ENCODE assay signal across 15 cellular contexts in genomic region chr2:233519787-233520611, GRCh38. TPM values are rescaled to one million over a fixed set of nuclear protein-coding genes. Genes with fewer than 3 reads are reported as not detected.
A peak's percentile ranks its signal among the peaks of the same experiment; 100 is the strongest.
DNase-seq lines count a peak whose midpoint lies in the region; ATAC-seq, FAIRE-seq and TF ChIP-seq lines count a peak whose summit lies in the region.
"Had no signal": no experiment of that assay in that cellular context is flagged by ENCODE, and none has a peak within 500 bp of the region (broad histone marks: within the 10 kb centered on the region; RNA-seq: fewer than 3 reads in every experiment).

No MANE protein-coding gene starts in this region.

- TF ChIP-seq CTCF in GM13976 (IDR thresholded peaks at IDR 0.05; ENCODE audit: borderline replicate concordance, control extremely low read depth, extremely low read depth, insufficient read depth, missing control alignments): no peak

- peak; percentile 90 for ATAC-seq in GM21423 (IDR thresholded peaks at IDR 0.05; ENCODE audit: unreplicated experiment)
- ATAC-seq in HG03108 (IDR thresholded peaks at IDR 0.05; ENCODE audit: unreplicated experiment): peak; percentile 90
- ATAC-seq in left ventricle myocardium superior: no peak

- no peak overlapping the region for H3K27ac Mint-ChIP-seq in activated naive CD4-positive, alpha-beta T cell treated with anti-CD3 and anti-CD28 coated beads for 36 hours
- H3K27ac Mint-ChIP-seq: CD4-positive, alpha-beta memory T cell; dendritic cell treated with granulocyte-macrophage colony-stimulating factor and Interleukin-4, amounts not matched to agents 40 ng/mL and 50 ng/mL, for 4 days; H9 had no signal

- CTCF ChIA-PET in activated naive CD4-positive, alpha-beta T cell treated with anti-CD3 and anti-CD28 coated beads for 36 hours (lab: Charles Lee): no interaction called here

- no peaks in the 10 kb centered on the region for H3K9me3 Mint-ChIP-seq in activated naive CD4-positive, alpha-beta T cell treated with anti-CD3 and anti-CD28 coated beads for 36 hours
- H3K9me3 Mint-ChIP-seq: CD4-positive, alpha-beta memory T cell; dendritic cell treated with granulocyte-macrophage colony-stimulating factor and Interleukin-4, amounts not matched to agents 40 ng/mL and 50 ng/mL, for 4 days; H9 had no signal

- DNase-seq in GM13976 (ENCODE audit: low spot score) (peak; percentile 44), left ventricle myocardium superior (no peak), NCI-H2107 (lab: John Stamatoyannopoulos, UW) (no peak)
- DNase-seq in activated naive CD4-positive, alpha-beta T cell treated with anti-CD3 and anti-CD28 coated beads for 36 hours: no peak
- no peak for DNase-seq in stimulated activated CD4-positive, alpha-beta T cell treated with anti-CD3 and anti-CD28 coated beads, Interleukin-4, amount 100 ng/mL, for 24 hours
- DNase-seq: activated T-cell treated with anti-CD3 and anti-CD28 coated beads, Interleukin-2, amount 50 U/mL, for 48 hours; CD4-positive, alpha-beta memory T cell; H9; hypothalamus; NCI-H2029; T-helper 1 cell had no signal

- H3K36me3 Mint-ChIP-seq in activated naive CD4-positive, alpha-beta T cell treated with anti-CD3 and anti-CD28 coated beads for 36 hours (ENCODE audit: low read depth): peaks cover 14% of the 10 kb centered on the region

- H3K4me3 Mint-ChIP-seq in activated naive CD4-positive, alpha-beta T cell treated with anti-CD3 and anti-CD28 coated beads for 36 hours: no peak overlapping the region
- H3K4me3 Mint-ChIP-seq: CD4-positive, alpha-beta memory T cell; dendritic cell treated with granulocyte-macrophage colony-stimulating factor and Interleukin-4, amounts not matched to agents 40 ng/mL and 50 ng/mL, for 4 days; H9 had no signal

- H3K4me1 Mint-ChIP-seq in activated naive CD4-positive, alpha-beta T cell treated with anti-CD3 and anti-CD28 coated beads for 36 hours (ENCODE audit: low read depth): peaks cover 1% of the 10 kb centered on the region
- H3K4me1 Mint-ChIP-seq: CD4-positive, alpha-beta memory T cell; H9 had no signal

- no peaks in the 10 kb centered on the region for H3K27me3 Mint-ChIP-seq in activated naive CD4-positive, alpha-beta T cell treated with anti-CD3 and anti-CD28 coated beads for 36 hours (ENCODE audit: low read depth)
- H3K27me3 Mint-ChIP-seq: CD4-positive, alpha-beta memory T cell; dendritic cell treated with granulocyte-macrophage colony-stimulating factor and Interleukin-4, amounts not matched to agents 40 ng/mL and 50 ng/mL, for 4 days had no signal

- intact Hi-C loops in activated naive CD4-positive, alpha-beta T cell treated with anti-CD3 and anti-CD28 coated beads for 36 hours (cut with micrococcal nuclease): no loop called here
- intact Hi-C loops in left ventricle myocardium superior (cut with micrococcal nuclease): no loop called here

- in situ Hi-C loops in GM13976 (cut with MboI; ENCODE audit: low sequenced_read_pairs, unreplicated experiment): no loop called here

- FAIRE-seq in TTC549 (lab: Jason Lieb, UNC): peak; percentile 31

RNA-seq across cellular contexts. Expression of gene USP40, which starts 46.6 kb away (rescaled TPM):
- 10 to 100 TPM; 15.3 to 17.5 TPM for total RNA-seq in activated naive CD4-positive, alpha-beta T cell treated with anti-CD3 and anti-CD28 coated beads for 36 hours
- total RNA-seq in left ventricle myocardium superior: 21.8 TPM
